In genomic region chr22:30212996-30213441, GRCh38 we compare ENCODE assay signal across 1 cellular context.
TF ChIP-seq lines count a peak whose summit lies in the region.

No MANE protein-coding gene starts in this region.

TF ChIP-seq in SK-N-SH treated with all-trans-retinoic acid at 6 μM for 48 hours, 23 proteins besides CTCF, POLR2A, EP300 and RAD21 (continued from another document):
- TF ChIP-seq TSHZ2 (CRISPR knock-in tag; IDR thresholded peaks at IDR 0.05), result no peak
- TF ChIP-seq TCF4 (CRISPR knock-in tag; IDR thresholded peaks at IDR 0.05; ENCODE audit: borderline replicate concordance), result no peak
- no peak for TF ChIP-seq OSR1 (CRISPR knock-in tag; IDR thresholded peaks at IDR 0.05)
- no peak for TF ChIP-seq SNAI2 (CRISPR knock-in tag; IDR thresholded peaks at IDR 0.05)
- no peak for TF ChIP-seq ESRRG (CRISPR knock-in tag; IDR thresholded peaks at IDR 0.05)
- TF ChIP-seq ZC3H10 (CRISPR knock-in tag; IDR thresholded peaks at IDR 0.05), result no peak
